In the genomic region with DNA sequence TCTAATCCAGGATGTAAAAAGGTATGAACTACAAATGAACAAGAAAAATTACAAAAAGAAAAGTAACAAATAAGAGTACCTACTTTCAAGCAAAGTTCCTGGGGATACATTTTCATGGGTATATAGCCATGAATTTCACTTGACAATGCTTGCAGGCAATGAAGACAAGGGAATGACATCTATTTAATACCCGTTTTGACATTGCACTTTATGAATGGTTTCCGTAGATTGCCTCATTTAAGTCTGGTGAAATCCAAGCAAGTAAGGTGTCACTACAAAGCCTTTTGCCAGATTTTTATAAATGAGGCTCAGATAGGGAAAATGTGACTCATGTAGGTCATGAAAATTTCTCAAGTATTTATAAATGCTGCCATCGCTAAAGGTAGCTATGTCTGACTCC, we compare ENCODE assay signal across 8 cellular contexts.
"Had no signal": no experiment of that assay in that cellular context is flagged by ENCODE, and none has a peak within 500 bp of the region (broad histone marks: within the 10 kb centered on the region; RNA-seq: fewer than 3 reads in every experiment).

No MANE protein-coding gene starts in this region.

- DNase-seq: GM23248, GOT3, H7, H9, HCEC 1CT, HFFc6 had no signal

- H3K9me3 Mint-ChIP-seq: GM23338, H9 had no signal

- H3K36me3 ChIP-seq: HAP-1 had no signal

- H3K9me3 ChIP-seq: HAP-1 had no signal

- H3K4me2 ChIP-seq: GM23338 had no signal

- H3K4me3 ChIP-seq: GM23248, GM23338, HAP-1 had no signal

- H3K27ac Mint-ChIP-seq: GM23338, H9, HFFc6 had no signal

- H3K9ac ChIP-seq: GM23248 had no signal

- H3K4me1 Mint-ChIP-seq: GM23338, H9 had no signal

- H2AFZ ChIP-seq: GM23248, GM23338 had no signal

- H3K27ac ChIP-seq: GM23248 had no signal

- H3K4me3 Mint-ChIP-seq: GM23338, H9, HFFc6 had no signal
